8 cellular contexts compared by ENCODE assay signal in the genomic region with DNA sequence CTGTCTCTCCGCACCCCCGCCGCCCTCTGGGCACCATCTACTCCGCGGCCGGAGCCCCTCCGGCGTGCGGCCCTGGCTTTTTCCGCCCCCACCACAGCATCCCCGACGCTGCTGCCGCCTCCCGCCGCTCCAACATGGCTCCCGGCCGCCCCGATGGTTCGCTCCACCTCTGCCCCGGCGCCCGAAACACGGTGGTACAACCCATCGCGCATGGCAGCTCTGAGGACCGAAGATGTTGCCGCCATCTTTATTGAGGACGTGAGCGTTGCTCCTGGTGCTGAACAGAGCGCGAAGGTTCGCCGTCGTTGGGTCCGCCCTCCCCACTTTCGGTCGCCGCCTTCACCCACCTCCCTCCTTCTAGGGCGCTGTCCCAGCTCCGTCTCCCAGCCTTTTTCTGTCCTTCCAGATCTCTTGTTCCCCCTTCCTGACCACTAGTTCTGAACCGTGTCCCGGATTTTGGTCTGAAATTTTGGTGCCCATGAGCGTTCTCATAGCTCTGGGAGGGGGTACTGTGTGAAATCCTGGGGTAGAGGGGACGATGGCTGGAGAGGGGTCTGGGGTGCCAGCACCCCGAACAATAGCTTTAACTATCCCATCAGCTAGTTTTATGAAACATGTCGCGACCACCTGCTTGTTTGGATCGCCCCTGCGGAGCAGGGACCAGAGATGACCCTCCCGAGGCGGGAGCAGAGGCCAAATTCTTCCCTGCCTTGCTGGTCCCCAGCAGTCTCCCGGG. TPM values are rescaled to one million over a fixed set of nuclear protein-coding genes. Genes with fewer than 3 reads are reported as not detected.
DNase-seq lines count a peak whose midpoint lies in the region; ATAC-seq, FAIRE-seq and TF ChIP-seq lines count a peak whose summit lies in the region.

A gene with protein sequence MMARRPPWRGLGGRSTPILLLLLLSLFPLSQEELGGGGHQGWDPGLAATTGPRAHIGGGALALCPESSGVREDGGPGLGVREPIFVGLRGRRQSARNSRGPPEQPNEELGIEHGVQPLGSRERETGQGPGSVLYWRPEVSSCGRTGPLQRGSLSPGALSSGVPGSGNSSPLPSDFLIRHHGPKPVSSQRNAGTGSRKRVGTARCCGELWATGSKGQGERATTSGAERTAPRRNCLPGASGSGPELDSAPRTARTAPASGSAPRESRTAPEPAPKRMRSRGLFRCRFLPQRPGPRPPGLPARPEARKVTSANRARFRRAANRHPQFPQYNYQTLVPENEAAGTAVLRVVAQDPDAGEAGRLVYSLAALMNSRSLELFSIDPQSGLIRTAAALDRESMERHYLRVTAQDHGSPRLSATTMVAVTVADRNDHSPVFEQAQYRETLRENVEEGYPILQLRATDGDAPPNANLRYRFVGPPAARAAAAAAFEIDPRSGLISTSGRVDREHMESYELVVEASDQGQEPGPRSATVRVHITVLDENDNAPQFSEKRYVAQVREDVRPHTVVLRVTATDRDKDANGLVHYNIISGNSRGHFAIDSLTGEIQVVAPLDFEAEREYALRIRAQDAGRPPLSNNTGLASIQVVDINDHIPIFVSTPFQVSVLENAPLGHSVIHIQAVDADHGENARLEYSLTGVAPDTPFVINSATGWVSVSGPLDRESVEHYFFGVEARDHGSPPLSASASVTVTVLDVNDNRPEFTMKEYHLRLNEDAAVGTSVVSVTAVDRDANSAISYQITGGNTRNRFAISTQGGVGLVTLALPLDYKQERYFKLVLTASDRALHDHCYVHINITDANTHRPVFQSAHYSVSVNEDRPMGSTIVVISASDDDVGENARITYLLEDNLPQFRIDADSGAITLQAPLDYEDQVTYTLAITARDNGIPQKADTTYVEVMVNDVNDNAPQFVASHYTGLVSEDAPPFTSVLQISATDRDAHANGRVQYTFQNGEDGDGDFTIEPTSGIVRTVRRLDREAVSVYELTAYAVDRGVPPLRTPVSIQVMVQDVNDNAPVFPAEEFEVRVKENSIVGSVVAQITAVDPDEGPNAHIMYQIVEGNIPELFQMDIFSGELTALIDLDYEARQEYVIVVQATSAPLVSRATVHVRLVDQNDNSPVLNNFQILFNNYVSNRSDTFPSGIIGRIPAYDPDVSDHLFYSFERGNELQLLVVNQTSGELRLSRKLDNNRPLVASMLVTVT (N-terminal part only) (minus strand): TSS at position 134 of the 736 bp plus-strand sequence. CDS start 252 bp downstream, outside the sequence.

- TF ChIP-seq POLR2A in GM12892 (IDR thresholded peaks at IDR 0.05; ENCODE audit: low read depth, low read length), result peak; percentile 40

- H3K9me3 ChIP-seq in colonic mucosa, result no peaks in the 10 kb centered on the region

- peak; percentile 97 for FAIRE-seq in GM12892 (lab: Jason Lieb, UNC)

- peaks cover 9% of the 10 kb centered on the region for H3K4me1 ChIP-seq in colonic mucosa

- H3K27ac ChIP-seq in VCaP (peak within 1 kb of the TSS; percentile 40; the same call in 1 of the 2 replicates), colonic mucosa (peak within 1 kb of the TSS; percentile 61)

- H3K27me3 ChIP-seq in colonic mucosa, result peaks cover 22% of the 10 kb centered on the region

- H3K9ac ChIP-seq in colonic mucosa (ENCODE audit: low read depth in 2 of 2, low read length in 2 of 2), result peak within 1 kb of the TSS; percentile 60 to 85

- TF ChIP-seq CTCF in VCaP (conservative IDR thresholded peaks at IDR 0.05) (no peak), colonic mucosa (IDR thresholded peaks at IDR 0.05) (no peak)

- intact Hi-C loops in colonic mucosa (cut with DNase I), result no loop called here

- DNase-seq in GM12892 (ENCODE audit: insufficient read length) (peak; percentile 59), NCI-H1930 (lab: John Stamatoyannopoulos, UW) (peak; percentile 61 to 79), colonic mucosa (peak; percentile 68), kidney tubule cell (ENCODE audit: low spot score) (peak; percentile 88)
- DNase-seq in stimulated activated CD4-positive, alpha-beta T cell treated with anti-CD3 and anti-CD28 coated beads, Interleukin-12 subunit alpha, Interleukin-12 subunit beta, amount 100 ng/mL, for 4 hours, result peak; percentile 43

- H3K4me3 ChIP-seq in colonic mucosa, result peak within 1 kb of the TSS; percentile 54

- H3K36me3 ChIP-seq in colonic mucosa, result no peaks in the 10 kb centered on the region

- ATAC-seq in HG02870 (IDR thresholded peaks at IDR 0.05; ENCODE audit: unreplicated experiment), result no peak
- no peak for ATAC-seq in GM18519 (IDR thresholded peaks at IDR 0.05; ENCODE audit: low FRiP score, unreplicated experiment)

RNA-seq across cellular contexts. Expression of the gene that starts here (rescaled TPM):
- 0.89 TPM for polyA plus RNA-seq in GM12892 (2012; ENCODE audit: missing spikeins)
- total RNA-seq in colonic mucosa, result 1 to 10 TPM; 1.3 to 2.0 TPM
